Comparison of ENCODE assay signal across 1 cellular context in genomic region chr6:36442671-36443497, GRCh38.
TF ChIP-seq lines count a peak whose summit lies in the region.

KCTD20 (plus strand) TSS chr6:36443000; CDS start chr6:36470098, 27,098 bp downstream.
PXT1 (minus strand) TSS chr6:36442854; CDS start chr6:36426082, 16,772 bp downstream.

TF ChIP-seq in HepG2, 621 proteins besides CTCF, POLR2A, EP300 and RAD21 (continued from another document and continues in another):
- TF ChIP-seq NFYC (CRISPR knock-in tag; IDR thresholded peaks at IDR 0.05), result no peak; the same call in 1 of the 2 replicates
- no peak for TF ChIP-seq U2AF2 (IDR thresholded peaks at IDR 0.05; ENCODE audit: low read depth, low read length)
- TF ChIP-seq EZH2 (conservative IDR thresholded peaks at IDR 0.05; ENCODE audit: low read depth, low read length), result no peak
- TF ChIP-seq ATF5 (CRISPR knock-in tag; IDR thresholded peaks at IDR 0.05; ENCODE audit: low read depth), result no peak; the same call in 1 of the 2 replicates
- TF ChIP-seq KDM5A (IDR thresholded peaks at IDR 0.05; ENCODE audit: borderline replicate concordance, low read length), result peak; percentile 64
- no peak for TF ChIP-seq RFX1 (IDR thresholded peaks at IDR 0.05)
- TF ChIP-seq CHD2 (IDR thresholded peaks at IDR 0.05; ENCODE audit: low read depth, low read length), result 0 out of 2 replicates have a peak, but pooled peaks have one; percentile 35
- TF ChIP-seq ZGPAT (CRISPR knock-in tag; IDR thresholded peaks at IDR 0.05), result peak; percentile 87
- peak; percentile 85; the same call in 1 of the 2 replicates for TF ChIP-seq TBX2 (CRISPR knock-in tag; IDR thresholded peaks at IDR 0.05; ENCODE audit: borderline replicate concordance)
- TF ChIP-seq GLI4 (CRISPR knock-in tag; IDR thresholded peaks at IDR 0.05; ENCODE audit: borderline replicate concordance), result peak; percentile 91
- no peak for TF ChIP-seq PAX8 (CRISPR knock-in tag; IDR thresholded peaks at IDR 0.05; ENCODE audit: borderline replicate concordance)
- TF ChIP-seq FOXK1 (CRISPR knock-in tag; IDR thresholded peaks at IDR 0.05; ENCODE audit: borderline replicate concordance, low read depth), result peak; percentile 80; the same call in 1 of the 2 replicates
- peak; percentile 71 for TF ChIP-seq U2AF1 (optimal IDR thresholded peaks at IDR 0.05; ENCODE audit: low read depth, low read length)
- TF ChIP-seq HNF1B (CRISPR knock-in tag; IDR thresholded peaks at IDR 0.05), result no peak; the same call in none of the 2 replicates
- no peak for TF ChIP-seq CAMTA2 (CRISPR knock-in tag; IDR thresholded peaks at IDR 0.05; ENCODE audit: borderline replicate concordance)
- peak; percentile 70 for TF ChIP-seq SP4 (CRISPR knock-in tag; IDR thresholded peaks at IDR 0.05)
- TF ChIP-seq ZNF678 (CRISPR knock-in tag; IDR thresholded peaks at IDR 0.05), result no peak; the same call in 1 of the 2 replicates
- peak; percentile 76 for TF ChIP-seq ZNF724P (CRISPR knock-in tag; IDR thresholded peaks at IDR 0.05; ENCODE audit: borderline replicate concordance)
- no peak for TF ChIP-seq GPBP1L1 (CRISPR knock-in tag; IDR thresholded peaks at IDR 0.05)
- TF ChIP-seq SP5 (CRISPR knock-in tag; IDR thresholded peaks at IDR 0.05; ENCODE audit: borderline replicate concordance, low read depth), result no peak
- TF ChIP-seq ZNF768 (CRISPR knock-in tag; IDR thresholded peaks at IDR 0.05), result peak; percentile 76; the same call in 1 of the 2 replicates
- no peak for TF ChIP-seq SRSF9 (IDR thresholded peaks at IDR 0.05; ENCODE audit: borderline replicate concordance, insufficient read depth, low read depth, low read length, poor library complexity, severe bottlenecking)
- 0 out of 2 replicates have a peak, but pooled peaks have one; percentile 71 for TF ChIP-seq ZNF3 (CRISPR knock-in tag; IDR thresholded peaks at IDR 0.05)
- 0 out of 2 replicates have a peak, but pooled peaks have one; percentile 71 for TF ChIP-seq ZNF552 (CRISPR knock-in tag; IDR thresholded peaks at IDR 0.05; ENCODE audit: borderline replicate concordance)
- no peak for TF ChIP-seq ZNF569 (CRISPR knock-in tag; IDR thresholded peaks at IDR 0.05; ENCODE audit: borderline replicate concordance)
- no peak for TF ChIP-seq ZNF660 (CRISPR knock-in tag; IDR thresholded peaks at IDR 0.05; ENCODE audit: borderline replicate concordance, low read depth)
- peak; percentile 90; the same call in 1 of the 3 replicates for TF ChIP-seq MXI1 (IDR thresholded peaks at IDR 0.05; ENCODE audit: borderline replicate concordance, low read depth, low read length)
- TF ChIP-seq ZBTB39 (CRISPR knock-in tag; IDR thresholded peaks at IDR 0.05), result peak; percentile 35; the same call in 1 of the 2 replicates
- peak; percentile 93 for TF ChIP-seq KDM2A (CRISPR knock-in tag; IDR thresholded peaks at IDR 0.05; ENCODE audit: borderline replicate concordance, low read depth)
- TF ChIP-seq GMEB1 (CRISPR knock-in tag; IDR thresholded peaks at IDR 0.05; ENCODE audit: borderline replicate concordance), result peak; percentile 82
- peak; percentile 70; the same call in 1 of the 2 replicates for TF ChIP-seq ZNF646 (CRISPR knock-in tag; IDR thresholded peaks at IDR 0.05)
- peak; percentile 86 for TF ChIP-seq GZF1 (CRISPR knock-in tag; IDR thresholded peaks at IDR 0.05)
- peak; percentile 89; the same call in 1 of the 2 replicates for TF ChIP-seq ZNF800 (CRISPR knock-in tag; IDR thresholded peaks at IDR 0.05)
- TF ChIP-seq ZBTB38 (CRISPR knock-in tag; IDR thresholded peaks at IDR 0.05), result peak; percentile 73
- TF ChIP-seq SMAD9 (CRISPR knock-in tag; IDR thresholded peaks at IDR 0.05), result no peak
- TF ChIP-seq E2F2 (CRISPR knock-in tag; IDR thresholded peaks at IDR 0.05; ENCODE audit: borderline replicate concordance), result no peak
- no peak for TF ChIP-seq HNRNPUL1 (IDR thresholded peaks at IDR 0.05; ENCODE audit: low read depth, low read length)
- peak; percentile 29; the same call in 1 of the 2 replicates for TF ChIP-seq ZBTB20 (CRISPR knock-in tag; IDR thresholded peaks at IDR 0.05; ENCODE audit: borderline replicate concordance, low read depth)
- TF ChIP-seq ZNF264 (CRISPR knock-in tag; IDR thresholded peaks at IDR 0.05), result peak; percentile 55
- TF ChIP-seq FOSL1 (CRISPR knock-in tag; IDR thresholded peaks at IDR 0.05; ENCODE audit: borderline replicate concordance), result peak; percentile 92
